Comparison of ENCODE assay signal across 29 cellular contexts in genomic region chr10:94443052-94443451, GRCh38.
"Had no signal": no experiment of that assay in that cellular context is flagged by ENCODE, and none has a peak within 500 bp of the region (broad histone marks: within the 10 kb centered on the region; RNA-seq: fewer than 3 reads in every experiment).

No MANE protein-coding gene starts in this region.

- H3K4me3 Mint-ChIP-seq: activated CD4-positive, alpha-beta T cell treated with anti-CD3 and anti-CD28 coated beads for 36 hours; activated naive CD4-positive, alpha-beta T cell treated with anti-CD3 and anti-CD28 coated beads for 36 hours; activated naive CD8-positive, alpha-beta T cell treated with anti-CD3 and anti-CD28 coated beads for 36 hours; endodermal cell; naive thymus-derived CD4-positive, alpha-beta T cell; T-helper 2 cell treated with Interferon-gamma antibody and Interleukin-4, amounts not matched to agents 5 μg/mL and 100 μg/mL, for 36 hours had no signal

- H3K27ac ChIP-seq: adrenal gland, brain microvascular endothelial cell, foreskin keratinocyte, heart right ventricle, ovary, prostate gland, skin epidermis, thoracic aorta, uterus had no signal

- H3K36me3 Mint-ChIP-seq: activated naive CD8-positive, alpha-beta T cell treated with anti-CD3 and anti-CD28 coated beads for 36 hours; naive thymus-derived CD4-positive, alpha-beta T cell had no signal

- H3K9me3 ChIP-seq: adrenal gland, ovary, prostate gland, thoracic aorta, uterus had no signal

- DNase-seq: activated CD4-positive, alpha-beta T cell treated with anti-CD3 and anti-CD28 coated beads for 36 hours; activated CD4-positive, CD25-positive, alpha-beta regulatory T cell; activated effector memory CD4-positive, alpha-beta T cell treated with Interleukin-2 at 50 U/mL for 16 hours; activated naive CD4-positive, alpha-beta T cell treated with anti-CD3 and anti-CD28 coated beads for 36 hours; activated naive CD8-positive, alpha-beta T cell treated with anti-CD3 and anti-CD28 coated beads for 36 hours; activated T-cell treated with anti-CD3 and anti-CD28 coated beads for 4 hours; adrenal gland; brain microvascular endothelial cell; caudate nucleus; endodermal cell; foreskin keratinocyte; heart right ventricle; kidney glomerular epithelial cell; left ventricle myocardium superior; ovary; retina; stimulated activated CD4-positive, alpha-beta T cell treated with anti-CD3 and anti-CD28 coated beads, Interleukin-12 subunit alpha, Interleukin-12 subunit beta, amount 100 ng/mL, for 4 hours; stimulated activated CD4-positive, alpha-beta T cell treated with anti-CD3 and anti-CD28 coated beads, Interleukin-4, amount 100 ng/mL, for 1 hour; stimulated activated naive CD8-positive, alpha-beta T cell treated with anti-CD3 and anti-CD28 coated beads, Interleukin-15, Interleukin-2, amounts not matched to agents 100 U/mL and 50 U/mL, for 24 hours; T-helper 1 cell; trophoblast cell; uterus had no signal

- H3K27me3 ChIP-seq: adrenal gland, brain microvascular endothelial cell, foreskin keratinocyte, heart right ventricle, ovary, uterus had no signal

- H3K9me3 Mint-ChIP-seq: activated naive CD8-positive, alpha-beta T cell treated with anti-CD3 and anti-CD28 coated beads for 36 hours; endodermal cell had no signal

- H3K4me1 ChIP-seq: foreskin keratinocyte, prostate gland, uterus had no signal

- ATAC-seq: activated CD4-positive, alpha-beta T cell treated with anti-CD3 and anti-CD28 coated beads for 36 hours; esophagus mucosa; foreskin keratinocyte; heart right ventricle; left ventricle myocardium superior; naive thymus-derived CD4-positive, alpha-beta T cell; sciatic nerve; stimulated activated naive CD8-positive, alpha-beta T cell treated with anti-CD3 and anti-CD28 coated beads, Interleukin-15, Interleukin-2, amounts not matched to agents 100 U/mL and 50 U/mL, for 24 hours had no signal

- H3K27ac Mint-ChIP-seq: activated CD4-positive, alpha-beta T cell treated with anti-CD3 and anti-CD28 coated beads for 36 hours; activated naive CD4-positive, alpha-beta T cell treated with anti-CD3 and anti-CD28 coated beads for 36 hours; activated naive CD8-positive, alpha-beta T cell treated with anti-CD3 and anti-CD28 coated beads for 36 hours; endodermal cell; naive thymus-derived CD4-positive, alpha-beta T cell; T-helper 2 cell treated with Interferon-gamma antibody and Interleukin-4, amounts not matched to agents 5 μg/mL and 100 μg/mL, for 36 hours had no signal

- H3K4me1 Mint-ChIP-seq: activated CD4-positive, alpha-beta T cell treated with anti-CD3 and anti-CD28 coated beads for 36 hours; activated naive CD8-positive, alpha-beta T cell treated with anti-CD3 and anti-CD28 coated beads for 36 hours; endodermal cell; naive thymus-derived CD4-positive, alpha-beta T cell had no signal
